Comparison of ENCODE assay signal across 23 cellular contexts in the genomic region with DNA sequence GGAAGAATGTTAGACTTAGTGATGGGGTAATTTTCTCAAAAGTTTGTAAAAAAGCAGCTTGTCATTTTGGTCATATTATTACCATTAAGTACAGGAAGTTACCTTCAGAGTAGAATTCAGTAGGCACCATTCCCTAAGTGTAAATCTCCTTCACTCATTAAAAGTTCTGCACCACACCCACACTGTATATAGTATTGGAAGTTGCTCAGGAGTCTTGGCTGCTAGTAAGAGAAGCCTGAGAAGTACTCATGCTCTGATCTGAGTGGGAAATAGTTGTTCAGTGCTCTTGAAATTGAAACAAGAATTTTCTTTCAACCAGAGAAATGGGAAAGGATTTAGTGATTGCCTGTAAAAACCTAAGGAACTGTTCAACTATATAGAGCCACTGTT.
"Had no signal": no experiment of that assay in that cellular context is flagged by ENCODE, and none has a peak within 500 bp of the region (broad histone marks: within the 10 kb centered on the region; RNA-seq: fewer than 3 reads in every experiment).

No MANE protein-coding gene starts in this region.

- H3K4me2 ChIP-seq: neural progenitor cell had no signal

- H3K9me3 ChIP-seq: body of pancreas, left ventricle myocardium inferior, spleen, upper lobe of left lung had no signal

- H2AFZ ChIP-seq: neural progenitor cell had no signal

- H3K9ac ChIP-seq: neural progenitor cell had no signal

- DNase-seq: activated CD4-positive, alpha-beta T cell treated with anti-CD3 and anti-CD28 coated beads, Interleukin-2, amount 10 ng/mL, durations not matched to agents 7 days and 5 days; activated CD4-positive, CD25-positive, alpha-beta regulatory T cell treated with anti-CD3 and anti-CD28 coated beads, Interleukin-2, amount 50 U/mL, for 72 hours; activated CD8-positive, alpha-beta memory T cell treated with anti-CD3 and anti-CD28 coated beads, Interleukin-2, amount 10 ng/mL, durations not matched to agents 7 days and 5 days; activated CD8-positive, alpha-beta T cell treated with anti-CD3 and anti-CD28 coated beads for 36 hours; activated gamma-delta T cell; activated naive CD4-positive, alpha-beta T cell treated with anti-CD3 and anti-CD28 coated beads, Interleukin-2, amount 50 U/mL, for 16 hours; activated naive CD8-positive, alpha-beta T cell treated with anti-CD3 and anti-CD28 coated beads, Interleukin-2, amount 50 U/mL, for 24 hours; activated T-cell treated with anti-CD3 and anti-CD28 coated beads for 4 hours; body of pancreas; caudate nucleus; dermis blood vessel endothelial cell; effector CD8-positive, alpha-beta T cell; immature natural killer cell; kidney glomerular epithelial cell; left ventricle myocardium inferior; naive thymus-derived CD8-positive, alpha-beta T cell; spleen; stimulated activated CD4-positive, alpha-beta T cell treated with anti-CD3 and anti-CD28 coated beads, Interleukin-4, amount 100 ng/mL, for 1 hour; stimulated activated naive CD4-positive, alpha-beta T cell; T-cell; upper lobe of left lung had no signal

- H3K4me3 ChIP-seq: body of pancreas, left ventricle myocardium inferior, neural progenitor cell, spleen, upper lobe of left lung had no signal

- H3K27me3 ChIP-seq: body of pancreas, neural progenitor cell, spleen, upper lobe of left lung had no signal

- ATAC-seq: activated CD8-positive, alpha-beta memory T cell treated with anti-CD3 and anti-CD28 coated beads, Interleukin-2, amount 10 ng/mL, durations not matched to agents 7 days and 5 days; activated CD8-positive, alpha-beta T cell treated with anti-CD3 and anti-CD28 coated beads for 36 hours; activated naive CD8-positive, alpha-beta T cell treated with anti-CD3 and anti-CD28 coated beads, Interleukin-2, amount 50 U/mL, for 24 hours; body of pancreas; naive thymus-derived CD8-positive, alpha-beta T cell; T-cell had no signal

- H3K27ac ChIP-seq: body of pancreas, left ventricle myocardium inferior, neural progenitor cell, spleen, upper lobe of left lung, VCaP had no signal

- H3K36me3 ChIP-seq: left ventricle myocardium inferior, spleen, upper lobe of left lung had no signal

- H3K4me1 ChIP-seq: left ventricle myocardium inferior, spleen, upper lobe of left lung had no signal
